ENCODE assay signal across 29 cellular contexts in the genomic region with DNA sequence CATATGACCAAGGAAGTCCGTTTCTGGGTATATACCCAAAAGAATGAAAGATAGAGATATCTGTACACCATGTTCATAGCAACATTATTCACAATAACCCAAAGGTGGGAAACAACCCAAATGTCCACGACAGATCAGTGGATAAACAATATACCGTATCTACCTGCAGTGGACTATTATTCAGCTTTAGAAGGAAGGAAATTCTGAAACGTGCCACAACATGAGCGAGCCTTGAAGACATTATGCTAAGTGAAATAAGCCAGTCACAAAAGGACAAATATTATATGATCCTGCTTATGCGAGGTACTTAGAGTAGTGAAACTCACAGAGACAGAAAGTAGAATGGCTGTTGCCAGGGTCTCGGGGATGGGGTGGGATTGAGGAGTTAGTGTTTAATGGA.
"Had no signal": no experiment of that assay in that cellular context is flagged by ENCODE, and none has a peak within 500 bp of the region (broad histone marks: within the 10 kb centered on the region; RNA-seq: fewer than 3 reads in every experiment).

No MANE protein-coding gene starts in this region.

- H3K27me3 ChIP-seq: neural progenitor cell, ovary, right lobe of liver, sigmoid colon, stomach, thyroid gland, tibial nerve, upper lobe of left lung, vagina had no signal

- H3K36me3 ChIP-seq: neural progenitor cell, ovary, right lobe of liver, sigmoid colon, stomach, thoracic aorta, thyroid gland, tibial nerve, upper lobe of left lung, vagina had no signal

- H3K27ac ChIP-seq: neural progenitor cell, ovary, parathyroid adenoma, psoas muscle, right lobe of liver, sigmoid colon, stomach, thoracic aorta, thyroid gland, tibial nerve, upper lobe of left lung, vagina had no signal

- H3K4me3 Mint-ChIP-seq: naive thymus-derived CD4-positive, alpha-beta T cell; natural killer cell; nephron; neural progenitor cell; stimulated activated effector memory CD8-positive, alpha-beta T cell treated with anti-CD3 and anti-CD28 coated beads, Interleukin-12 subunit alpha, Interleukin-12 subunit beta, amount 100 ng/mL, for 72 hours; stimulated activated naive B cell treated with anti-CD40 and anti-IgM and Interleukin-4, amounts not matched to agents 10 μg/mL and 1 μg/mL and 100 μg/mL, for 72 hours; stimulated activated naive CD8-positive, alpha-beta T cell treated with anti-CD3 and anti-CD28 coated beads, Interleukin-15, Interleukin-2, amounts not matched to agents 100 ng/mL and 50 ng/mL, for 24 hours had no signal

- H2AFZ ChIP-seq: neural progenitor cell, parathyroid adenoma had no signal

- H3K27me3 Mint-ChIP-seq: naive thymus-derived CD4-positive, alpha-beta T cell; progenitor cell of endocrine pancreas; stimulated activated naive CD8-positive, alpha-beta T cell treated with anti-CD3 and anti-CD28 coated beads, Interleukin-15, Interleukin-2, amounts not matched to agents 100 ng/mL and 50 ng/mL, for 24 hours had no signal

- H3K79me2 ChIP-seq: parathyroid adenoma had no signal

- H3K4me1 ChIP-seq: neural progenitor cell, parathyroid adenoma, psoas muscle, right lobe of liver, sigmoid colon, stomach, tibial nerve had no signal

- H3K36me3 Mint-ChIP-seq: naive thymus-derived CD4-positive, alpha-beta T cell; natural killer cell; neural progenitor cell; stimulated activated effector memory CD8-positive, alpha-beta T cell treated with anti-CD3 and anti-CD28 coated beads, Interleukin-12 subunit alpha, Interleukin-12 subunit beta, amount 100 ng/mL, for 72 hours; stimulated activated naive B cell treated with anti-CD40 and anti-IgM and Interleukin-4, amounts not matched to agents 10 μg/mL and 1 μg/mL and 100 μg/mL, for 72 hours had no signal

- H3K4me3 ChIP-seq: neural progenitor cell, ovary, psoas muscle, right lobe of liver, sigmoid colon, stomach, thoracic aorta, thyroid gland, tibial nerve, upper lobe of left lung, vagina had no signal

- DNase-seq: naive thymus-derived CD4-positive, alpha-beta T cell; natural killer cell; occipital lobe; ovary; posterior cingulate gyrus; psoas muscle; right cardiac atrium; right lobe of liver; sigmoid colon; small intestine; stimulated activated CD4-positive, alpha-beta T cell treated with anti-CD3 and anti-CD28 coated beads, Interleukin-15, amount 100 ng/mL, for 24 hours; stimulated activated CD4-positive, alpha-beta T cell treated with anti-CD3 and anti-CD28 coated beads, Interleukin-2, amount 100 ng/mL, for 24 hours; stimulated activated CD4-positive, alpha-beta T cell treated with anti-CD3 and anti-CD28 coated beads, Interleukin-2, amount 100 ng/mL, for 48 hours; stimulated activated naive B cell treated with anti-CD40 and anti-IgM and Interleukin-4, amounts not matched to agents 10 μg/mL and 1 μg/mL and 100 μg/mL, for 72 hours; stimulated activated naive CD4-positive, alpha-beta T cell treated with Interleukin-2 at 50 U/mL for 16 hours; stomach; thyroid gland; trophoblast cell; upper lobe of left lung had no signal

- H3K9me3 ChIP-seq: ovary, psoas muscle, right lobe of liver, sigmoid colon, stomach, thoracic aorta, thyroid gland, tibial nerve, upper lobe of left lung, vagina had no signal

- H3K4me2 ChIP-seq: neural progenitor cell had no signal

- ATAC-seq: naive thymus-derived CD4-positive, alpha-beta T cell; natural killer cell; psoas muscle; right cardiac atrium; right lobe of liver; stimulated activated effector memory CD8-positive, alpha-beta T cell treated with anti-CD3 and anti-CD28 coated beads, Interleukin-12 subunit alpha, Interleukin-12 subunit beta, amount 100 ng/mL, for 72 hours; stimulated activated naive B cell treated with anti-CD40 and anti-IgM and Interleukin-4, amounts not matched to agents 10 μg/mL and 1 μg/mL and 100 μg/mL, for 72 hours had no signal

- H3K27ac Mint-ChIP-seq: naive thymus-derived CD4-positive, alpha-beta T cell; natural killer cell; nephron; neural progenitor cell; progenitor cell of endocrine pancreas; stimulated activated effector memory CD8-positive, alpha-beta T cell treated with anti-CD3 and anti-CD28 coated beads, Interleukin-12 subunit alpha, Interleukin-12 subunit beta, amount 100 ng/mL, for 72 hours; stimulated activated naive B cell treated with anti-CD40 and anti-IgM and Interleukin-4, amounts not matched to agents 10 μg/mL and 1 μg/mL and 100 μg/mL, for 72 hours; stimulated activated naive CD8-positive, alpha-beta T cell treated with anti-CD3 and anti-CD28 coated beads, Interleukin-15, Interleukin-2, amounts not matched to agents 100 ng/mL and 50 ng/mL, for 24 hours had no signal

- H3K4me1 Mint-ChIP-seq: natural killer cell; neural progenitor cell; stimulated activated naive B cell treated with anti-CD40 and anti-IgM and Interleukin-4, amounts not matched to agents 10 μg/mL and 1 μg/mL and 100 μg/mL, for 72 hours had no signal

- H3K9ac ChIP-seq: neural progenitor cell, parathyroid adenoma had no signal

- FAIRE-seq: small intestine, urothelium cell line had no signal
